ENCODE assay signal across 24 cellular contexts in the genomic region with DNA sequence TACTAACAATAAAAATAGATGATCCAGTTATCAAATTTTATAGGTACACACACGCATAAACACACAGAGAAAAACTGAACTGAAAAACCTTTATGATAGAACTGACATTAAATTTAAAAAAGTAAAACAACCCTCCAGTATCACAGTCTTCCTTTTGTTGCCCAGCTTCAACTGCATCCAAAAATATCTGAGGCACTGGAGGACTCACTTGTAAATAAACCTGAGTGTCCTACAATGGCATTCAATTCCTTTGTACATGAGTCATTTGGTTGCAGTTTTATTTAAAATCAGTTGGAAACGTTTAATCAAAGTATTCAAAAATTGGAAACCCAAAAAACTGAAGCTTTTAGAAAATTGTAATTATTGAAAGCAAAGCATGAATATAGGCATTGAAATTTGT.
"Had no signal": no experiment of that assay in that cellular context is flagged by ENCODE, and none has a peak within 500 bp of the region (broad histone marks: within the 10 kb centered on the region; RNA-seq: fewer than 3 reads in every experiment).

No MANE protein-coding gene starts in this region.

- H3K4me3 ChIP-seq: left ventricle myocardium inferior, right atrium auricular region, skin epidermis, suprapubic skin, transverse colon, uterus had no signal

- ATAC-seq: activated CD8-positive, alpha-beta memory T cell treated with anti-CD3 and anti-CD28 coated beads, Interleukin-2, amount 10 ng/mL, durations not matched to agents 7 days and 5 days; activated T-helper 17 cell treated with anti-CD3 and anti-CD28 coated beads, Interleukin-2, amount 50 U/mL, for 72 hours; foreskin keratinocyte; stimulated activated naive CD8-positive, alpha-beta T cell treated with anti-CD3 and anti-CD28 coated beads, Interleukin-15, amount 100 ng/mL, for 72 hours had no signal

- H3K27ac ChIP-seq: foreskin keratinocyte, left ventricle myocardium inferior, right atrium auricular region, skin epidermis, suprapubic skin, transverse colon, uterus had no signal

- H3K9me3 ChIP-seq: left ventricle myocardium inferior, right atrium auricular region, suprapubic skin, transverse colon, uterus had no signal

- FAIRE-seq: endometrium had no signal

- H3K27me3 ChIP-seq: right atrium auricular region, suprapubic skin, transverse colon, uterus had no signal

- H3K4me1 ChIP-seq: foreskin keratinocyte, suprapubic skin, uterus had no signal

- DNase-seq: activated B cell treated with CpG ODN at 0.5 μM for 24 hours; activated CD4-positive, alpha-beta memory T cell treated with anti-CD3 and anti-CD28 coated beads, Interleukin-2, amount 10 ng/mL, durations not matched to agents 7 days and 5 days; activated CD4-positive, alpha-beta T cell treated with anti-CD3 and anti-CD28 coated beads for 48 hours; activated CD8-positive, alpha-beta memory T cell treated with anti-CD3 and anti-CD28 coated beads, Interleukin-2, amount 10 ng/mL, durations not matched to agents 7 days and 5 days; activated naive CD4-positive, alpha-beta T cell treated with Interleukin-2 at 50 U/mL for 16 hours; activated T-cell treated with anti-CD3 and anti-CD28 coated beads, Interleukin-2, amount 50 U/mL, for 1 hour; aorta; cortex of kidney; erythroblast; foreskin keratinocyte; hypothalamus; islet precursor cell; left ventricle myocardium inferior; naive B cell; stimulated activated CD4-positive, alpha-beta T cell treated with anti-CD3 and anti-CD28 coated beads, Interleukin-15, amount 100 ng/mL, for 24 hours; stimulated activated CD4-positive, alpha-beta T cell treated with anti-CD3 and anti-CD28 coated beads, Interleukin-2, amount 100 ng/mL, for 48 hours; stimulated activated naive CD8-positive, alpha-beta T cell treated with anti-CD3 and anti-CD28 coated beads, Interleukin-15, amount 100 ng/mL, for 72 hours; transverse colon; uterus had no signal

- H3K36me3 ChIP-seq: left ventricle myocardium inferior, right atrium auricular region, suprapubic skin, transverse colon, uterus had no signal
